10 cellular contexts compared by ENCODE assay signal in genomic region chr7:100040575-100040974, GRCh38.
"Had no signal": no experiment of that assay in that cellular context is flagged by ENCODE, and none has a peak within 500 bp of the region (broad histone marks: within the 10 kb centered on the region; RNA-seq: fewer than 3 reads in every experiment).

No MANE protein-coding gene starts in this region.

- DNase-seq: activated CD4-positive, alpha-beta memory T cell treated with anti-CD3 and anti-CD28 coated beads, Interleukin-2, amount 10 ng/mL, durations not matched to agents 7 days and 5 days; activated CD4-positive, alpha-beta T cell treated with anti-CD3 and anti-CD28 coated beads for 36 hours; gastrocnemius medialis; T1000; tibial artery had no signal

- H3K4me1 ChIP-seq: ascending aorta, tibial artery had no signal

- H3K9me3 ChIP-seq: ascending aorta, gastrocnemius medialis, neutrophil, tibial artery had no signal

- H3K27ac ChIP-seq: ascending aorta, gastrocnemius medialis, neutrophil, skin epidermis, tibial artery, VCaP had no signal

- ATAC-seq: activated CD4-positive, alpha-beta T cell treated with anti-CD3 and anti-CD28 coated beads for 36 hours; activated naive CD4-positive, alpha-beta T cell treated with anti-CD3 and anti-CD28 coated beads, Interleukin-2, amount 50 U/mL, for 72 hours; gastrocnemius medialis had no signal

- H3K4me3 ChIP-seq: ascending aorta, gastrocnemius medialis, skin epidermis, tibial artery had no signal

- H3K27me3 ChIP-seq: ascending aorta, gastrocnemius medialis, neutrophil, tibial artery had no signal
